ENCODE assay signal across 16 cellular contexts in the genomic region with DNA sequence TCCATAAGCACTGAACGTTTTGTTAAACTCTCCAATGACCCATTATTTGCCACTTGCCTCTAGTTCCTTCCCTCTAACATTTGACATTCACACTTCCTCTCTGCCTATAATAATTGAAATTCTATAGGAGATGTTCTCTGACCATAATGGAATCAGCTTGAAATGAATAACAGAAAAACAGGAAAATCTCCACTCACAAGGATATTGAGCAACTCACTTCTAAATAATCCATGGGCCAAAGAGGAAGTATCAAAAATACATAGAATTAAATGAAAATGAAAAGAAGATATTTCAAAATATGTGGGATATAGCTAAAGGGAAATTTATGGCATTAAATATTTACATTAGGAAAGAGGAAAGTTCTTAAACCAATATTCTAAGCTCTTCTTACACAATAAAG. TPM values are rescaled to one million over a fixed set of nuclear protein-coding genes. Genes with fewer than 3 reads are reported as not detected.
DNase-seq lines count a peak whose midpoint lies in the region; ATAC-seq, FAIRE-seq and TF ChIP-seq lines count a peak whose summit lies in the region.
"Had no signal": no experiment of that assay in that cellular context is flagged by ENCODE, and none has a peak within 500 bp of the region (broad histone marks: within the 10 kb centered on the region; RNA-seq: fewer than 3 reads in every experiment).

No MANE protein-coding gene starts in this region.

- peaks cover 26 to 78% (median 63%) of the 10 kb centered on the region in 4 donors for H3K4me1 Mint-ChIP-seq in CD4-positive, CD25-positive, alpha-beta regulatory T cell
- peaks cover 54 to 78% of the 10 kb centered on the region in 2 donors for H3K4me1 Mint-ChIP-seq in effector memory CD8-positive, alpha-beta T cell (ENCODE audit: low read depth in 2 of 2)

- no peaks in the 10 kb centered on the region for H3K36me3 ChIP-seq in CD4-positive, CD25-positive, alpha-beta regulatory T cell (ENCODE audit: control insufficient read depth, insufficient read depth, low read length)
- peaks cover 10% of the 10 kb centered on the region for H3K36me3 ChIP-seq in SU-DHL-6 (ENCODE audit: low read length)
- H3K36me3 ChIP-seq: neural progenitor cell, SJSA1 had no signal

- TF ChIP-seq POLR2A in A549 (IDR thresholded peaks at IDR 0.05; ENCODE audit: low read length) (no peak), lower leg skin (IDR thresholded peaks at IDR 0.05) (no peak)

- CTCF ChIA-PET in A549 (lab: Yijun Ruan, JAX): interaction anchor here (0.9 to 2.5 kb wide), 4 partner anchors 10 to 33 kb away, joined by 4 to 11 read pairs (median 6); a partner anchor contains a TSS

- peaks cover 53% of the 10 kb centered on the region for H3K4me1 ChIP-seq in A549
- H3K4me1 ChIP-seq in CD4-positive, CD25-positive, alpha-beta regulatory T cell (ENCODE audit: control insufficient read depth, insufficient read depth, low read length, poor library complexity, severe bottlenecking): peaks cover 57% of the 10 kb centered on the region
- H3K4me1 ChIP-seq: SJSA1 had no signal

- peak overlapping the region; percentile 32 for H3K4me2 ChIP-seq in A549
- H3K4me2 ChIP-seq in SU-DHL-6 (ENCODE audit: low read depth, low read length, poor library complexity, severe bottlenecking): peak overlapping the region; percentile 3
- H3K4me2 ChIP-seq: neural progenitor cell had no signal

- peak overlapping the region in 1 of 4 donors; percentile 74 for H3K4me3 Mint-ChIP-seq in CD4-positive, CD25-positive, alpha-beta regulatory T cell
- no peak overlapping the region for H3K4me3 Mint-ChIP-seq in effector memory CD8-positive, alpha-beta T cell
- H3K4me3 Mint-ChIP-seq: brain, H9, neural progenitor cell had no signal

- H3K9ac ChIP-seq in SU-DHL-6 (ENCODE audit: low read length): no peak overlapping the region
- H3K9ac ChIP-seq: neural progenitor cell had no signal

- no peaks in the 10 kb centered on the region for H3K9me2 ChIP-seq in SU-DHL-6 (replicated peaks; ENCODE audit: insufficient read depth, low read length)

- peaks cover 0 to 13% (median 0%) of the 10 kb centered on the region in 7 donors for H3K9me3 Mint-ChIP-seq in CD4-positive, CD25-positive, alpha-beta regulatory T cell
- H3K9me3 Mint-ChIP-seq in effector memory CD8-positive, alpha-beta T cell: peaks cover 0 to 11% of the 10 kb centered on the region in 2 donors

- H3K27me3 Mint-ChIP-seq in CD4-positive, CD25-positive, alpha-beta regulatory T cell: no peaks in the 10 kb centered on the region
- no peaks in the 10 kb centered on the region for H3K27me3 Mint-ChIP-seq in effector memory CD8-positive, alpha-beta T cell

- no peak for ATAC-seq in A549
- ATAC-seq in CD4-positive, CD25-positive, alpha-beta regulatory T cell (ENCODE audit: low read depth in 2 of 2): no peak
- ATAC-seq in effector memory CD8-positive, alpha-beta T cell (replicated peaks): no peak
- no peak for ATAC-seq in GM18858 (IDR thresholded peaks at IDR 0.05; ENCODE audit: unreplicated experiment)
- ATAC-seq in left colon: no peak

- peak; percentile 99 for FAIRE-seq in A549 (lab: Jason Lieb, UNC)

- no peak overlapping the region for H2AFZ ChIP-seq in SU-DHL-6 (ENCODE audit: low read depth, low read length, severe bottlenecking)
- H2AFZ ChIP-seq: neural progenitor cell had no signal

- POLR2A ChIA-PET in A549 (lab: Yijun Ruan, JAX): interaction anchor here (0.6 kb wide), 1 partner anchor 327 kb away, joined by 5 read pairs; no protein-coding TSS in a partner anchor

- DNase-seq in A549 (ENCODE audit: low read depth in 1 of 2, low spot score in 1 of 2) (no peak), left colon (no peak), lower leg skin (ENCODE audit: low spot score in 2 of 2) (no peak), DMS 273 (lab: John Stamatoyannopoulos, UW; ENCODE audit: unreplicated experiment) (no peak)
- no peak for DNase-seq in CD4-positive, CD25-positive, alpha-beta regulatory T cell
- DNase-seq in effector memory CD8-positive, alpha-beta T cell: no peak
- DNase-seq: activated naive CD4-positive, alpha-beta T cell; H9; mammary epithelial cell; NCI-H187; NCI-H510A had no signal

- intact Hi-C loops in left colon (cut with DNase I, micrococcal nuclease) (no loop called here), lower leg skin (cut with DNase I; ENCODE audit: low total_unique reads) (no loop called here)

- H3K27ac ChIP-seq in A549: peak overlapping the region; percentile 59 to 76
- H3K27ac ChIP-seq in CD4-positive, CD25-positive, alpha-beta regulatory T cell (ENCODE audit: insufficient read depth, low read length, poor library complexity, severe bottlenecking): no peak overlapping the region
- peak overlapping the region; percentile 55; the same call in 1 of the 2 replicates for H3K27ac ChIP-seq in SU-DHL-6 (ENCODE audit: low read depth, low read length)
- H3K27ac ChIP-seq: neural progenitor cell, SJSA1 had no signal

- H3K36me3 Mint-ChIP-seq in CD4-positive, CD25-positive, alpha-beta regulatory T cell: peaks cover 6% of the 10 kb centered on the region
- peaks cover 20% of the 10 kb centered on the region for H3K36me3 Mint-ChIP-seq in effector memory CD8-positive, alpha-beta T cell (ENCODE audit: insufficient read depth)
- H3K36me3 Mint-ChIP-seq: brain, neural progenitor cell had no signal

- H3K79me2 ChIP-seq in SU-DHL-6 (ENCODE audit: insufficient read depth, low read length): no peaks in the 10 kb centered on the region

- TF ChIP-seq RAD21 in A549 (conservative IDR thresholded peaks at IDR 0.05 in 1 of 2, IDR thresholded peaks at IDR 0.05 in 1 of 2): no peak

- WGBS in A549 (ENCODE audit: missing lambda C conversion rate): 17% methylated on average over 1 of the region's 1 CpG
- WGBS in lower leg skin, 2 donors: 45 to 56% methylated on average over 1 of the region's 1 CpG

- H3K27ac Mint-ChIP-seq in CD4-positive, CD25-positive, alpha-beta regulatory T cell: peak overlapping the region in 2 of 3 donors; percentile 9 to 71
- H3K27ac Mint-ChIP-seq in effector memory CD8-positive, alpha-beta T cell: peak overlapping the region; percentile 8 to 93
- H3K27ac Mint-ChIP-seq: brain, H9, neural progenitor cell had no signal

- H4K20me1 ChIP-seq in SU-DHL-6 (ENCODE audit: low read depth, low read length): no peaks in the 10 kb centered on the region

- H3K9me3 ChIP-seq in A549 (peaks cover 23% of the 10 kb centered on the region), SU-DHL-6 (ENCODE audit: insufficient read depth, low read length) (no peaks in the 10 kb centered on the region)
- peaks cover 0 to 2% of the 10 kb centered on the region in 2 experiments for H3K9me3 ChIP-seq in CD4-positive, CD25-positive, alpha-beta regulatory T cell (ENCODE audit: control insufficient read depth in 2 of 2, low read length in 2 of 2)
- H3K9me3 ChIP-seq: SJSA1 had no signal

- no peak for TF ChIP-seq EP300 in A549 (IDR thresholded peaks at IDR 0.05)

- TF ChIP-seq CTCF in A549 (IDR thresholded peaks at IDR 0.05): no peak
- TF ChIP-seq CTCF in SU-DHL-6 (IDR thresholded peaks at IDR 0.05; ENCODE audit: insufficient read depth, low read length, poor library complexity, severe bottlenecking): no peak
- no peak for TF ChIP-seq CTCF in lower leg skin (IDR thresholded peaks at IDR 0.05)

- H3K4me3 ChIP-seq in A549: no peak overlapping the region
- no peak overlapping the region for H3K4me3 ChIP-seq in CD4-positive, CD25-positive, alpha-beta regulatory T cell (ENCODE audit: low read depth, low read length)
- no peak overlapping the region for H3K4me3 ChIP-seq in SU-DHL-6 (ENCODE audit: insufficient read depth, low read length, poor library complexity, severe bottlenecking)
- no peak overlapping the region for H3K4me3 ChIP-seq in lower leg skin (ENCODE audit: low read depth, poor library complexity, severe bottlenecking)
- H3K4me3 ChIP-seq: neural progenitor cell, SJSA1 had no signal

- H3F3A ChIP-seq in SU-DHL-6 (ENCODE audit: insufficient read depth): peaks cover 46% of the 10 kb centered on the region

- no peaks in the 10 kb centered on the region for H3K27me3 ChIP-seq in CD4-positive, CD25-positive, alpha-beta regulatory T cell (ENCODE audit: control insufficient read depth, insufficient read depth, low read length)
- no peaks in the 10 kb centered on the region for H3K27me3 ChIP-seq in SU-DHL-6 (ENCODE audit: low read length)
- H3K27me3 ChIP-seq: neural progenitor cell had no signal

TF ChIP-seq in A549, 52 proteins besides CTCF, POLR2A, EP300 and RAD21 (continues in another document):
- TF ChIP-seq CEBPB (IDR thresholded peaks at IDR 0.05) (peak; percentile 64 to 83; a peak in 3 of 4 replicates), SMC3 (IDR thresholded peaks at IDR 0.05) (0 out of 3 replicates have a peak, but pooled peaks have one; percentile 5), MYC (IDR thresholded peaks at IDR 0.05; ENCODE audit: borderline replicate concordance, low read length) (no peak)

RNA-seq across cellular contexts. Expression of a gene that starts 3.4 kb away (rescaled TPM):
- polyA plus RNA-seq in A549 (2011; rRNA removed) (1.4 and 2.8 TPM in 2 replicates), A549 (2017; fragmentation: RNase III; extraction: RNeasy Plus Mini Kit Qiagen cat#74134 plus additional on column Dnase treatment) (0.61 to 0.74 TPM (median 0.62 TPM) in 3 replicates)
- polyA plus RNA-seq in A549 (2012; cell fraction: cytosol; rRNA removed): 0.66 and 0.70 TPM in 2 replicates
- polyA plus RNA-seq in A549 (2012; cell fraction: nucleus; rRNA removed): 3.4 and 4.9 TPM in 2 replicates
- 12.8 and 17.6 TPM in 2 replicates for polyA minus RNA-seq in A549 (2011; rRNA and poly(A)+ RNA removed)
- total RNA-seq in CD4-positive, CD25-positive, alpha-beta regulatory T cell: 8.4 TPM
- under 1 TPM; 0.06 to 0.27 (median 0.21) TPM for polyA plus RNA-seq in CD4-positive, CD25-positive, alpha-beta regulatory T cell
- total RNA-seq in left colon (1,000 to 10,000 TPM; 6,411 to 6,996 TPM), lower leg skin (100 to 1,000 TPM; 155 to 286 (median 194) TPM)

RNA-seq across cellular contexts. Expression of a gene that starts 33.2 kb away (rescaled TPM):
- 192 and 208 TPM in 2 replicates for polyA plus RNA-seq in A549 (2011; rRNA removed)
- polyA plus RNA-seq in A549 (2012; cell fraction: cytosol; rRNA removed): 371 and 460 TPM in 2 replicates
- polyA plus RNA-seq in A549 (2012; cell fraction: nucleus; rRNA removed): 457 and 591 TPM in 2 replicates
- polyA plus RNA-seq in A549 (2017; fragmentation: RNase III; extraction: RNeasy Plus Mini Kit Qiagen cat#74134 plus additional on column Dnase treatment): 276 to 295 TPM (median 284 TPM) in 3 replicates
- 147 and 219 TPM in 2 replicates for polyA minus RNA-seq in A549 (2011; rRNA and poly(A)+ RNA removed)
- 105 TPM for total RNA-seq in CD4-positive, CD25-positive, alpha-beta regulatory T cell
- 100 to 1,000 TPM in 2 of 4 donors, 10 to 100 TPM in 2; 89.9 to 122 (median 101) TPM for polyA plus RNA-seq in CD4-positive, CD25-positive, alpha-beta regulatory T cell
- total RNA-seq in left colon: 10 to 100 TPM; 71.7 to 83.1 TPM
- 10 to 100 TPM; 78.0 to 92.5 (median 87.7) TPM for total RNA-seq in lower leg skin

RNA-seq across cellular contexts. Expression of a gene that starts 59.1 kb away (rescaled TPM):
- 6.0 and 6.4 TPM in 2 replicates for polyA plus RNA-seq in A549 (2011; rRNA removed)
- 0.78 and 0.95 TPM in 2 replicates for polyA plus RNA-seq in A549 (2012; cell fraction: cytosol; rRNA removed)
- polyA plus RNA-seq in A549 (2012; cell fraction: nucleus; rRNA removed): 0.93 and 0.97 TPM in 2 replicates
- 3.1 to 3.8 TPM (median 3.7 TPM) in 3 replicates for polyA plus RNA-seq in A549 (2017; fragmentation: RNase III; extraction: RNeasy Plus Mini Kit Qiagen cat#74134 plus additional on column Dnase treatment)
- polyA minus RNA-seq in A549 (2011; rRNA and poly(A)+ RNA removed): 8.5 and 13.3 TPM in 2 replicates
- total RNA-seq in CD4-positive, CD25-positive, alpha-beta regulatory T cell: 2.3 TPM
- 1 to 10 TPM; 4.8 to 5.8 (median 5.4) TPM for polyA plus RNA-seq in CD4-positive, CD25-positive, alpha-beta regulatory T cell
- total RNA-seq in left colon: 1 to 10 TPM; 2.0 to 3.0 TPM
- total RNA-seq in lower leg skin: 1 to 10 TPM in 2 of 4 donors, under 1 TPM in 2; 0.30 to 4.8 (median 1.4) TPM

Comparison
In these comparisons a context has a peak if more than half of its experiments do, and no peak if none do; other contexts are left out.
1. RNA of a gene that starts 3.4 kb away (total RNA-seq): 6,411 to 6,996 TPM in left colon; 155 to 286 TPM in lower leg skin and 8.4 TPM in CD4-positive, CD25-positive, alpha-beta regulatory T cell (single experiment); every median in the first group is over 10 times any median in the second.